Comparison of ENCODE assay signal across 36 cellular contexts in the genomic region with DNA sequence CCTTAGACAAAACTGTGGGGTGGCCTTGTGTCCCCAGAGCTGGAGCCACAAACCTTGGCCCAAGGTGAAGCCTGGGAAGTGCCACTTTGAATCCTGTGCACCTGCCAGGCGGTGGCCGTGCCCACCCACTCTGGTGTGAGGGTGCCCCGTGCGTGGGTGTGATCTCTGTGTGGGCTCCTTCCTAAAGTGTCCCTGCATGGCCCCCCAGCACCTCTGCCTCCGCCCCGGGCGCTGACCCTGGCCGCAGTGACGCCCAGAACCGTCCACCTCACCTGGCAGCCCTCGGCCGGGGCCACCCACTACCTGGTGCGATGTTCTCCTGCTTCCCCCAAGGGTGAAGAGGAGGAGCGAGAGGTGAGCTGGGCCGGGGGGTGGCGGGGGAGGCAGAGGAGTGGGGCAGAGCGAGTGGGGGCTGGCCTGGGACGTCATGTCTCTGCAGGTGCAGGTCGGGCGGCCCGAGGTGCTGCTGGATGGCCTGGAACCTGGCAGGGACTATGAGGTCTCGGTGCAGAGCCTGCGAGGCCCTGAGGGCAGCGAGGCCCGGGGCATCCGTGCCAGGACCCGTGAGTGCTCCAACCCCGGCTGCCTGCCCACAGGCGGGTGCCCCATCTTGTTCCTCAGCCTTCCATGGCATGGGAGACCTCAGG. TPM values are rescaled to one million over a fixed set of nuclear protein-coding genes. Genes with fewer than 3 reads are reported as not detected.
"Had no signal": no experiment of that assay in that cellular context is flagged by ENCODE, and none has a peak within 500 bp of the region (broad histone marks: within the 10 kb centered on the region; RNA-seq: fewer than 3 reads in every experiment).

No MANE protein-coding gene starts in this region.

- H3K27ac ChIP-seq: brain microvascular endothelial cell, epithelial cell of prostate, esophagus squamous epithelium, gastroesophageal sphincter, WERI-Rb-1 had no signal

- H3K36me3 ChIP-seq: brain microvascular endothelial cell, esophagus squamous epithelium, gastroesophageal sphincter, WERI-Rb-1 had no signal

- ATAC-seq: activated CD4-positive, CD25-positive, alpha-beta regulatory T cell treated with anti-CD3 and anti-CD28 coated beads, Interleukin-2, amount 50 U/mL, for 24 hours; activated CD8-positive, alpha-beta T cell treated with anti-CD3 and anti-CD28 coated beads for 36 hours; activated T-cell treated with anti-CD3 and anti-CD28 coated beads, Interleukin-2, amount 50 U/mL, for 4 hours; activated T-helper 17 cell treated with anti-CD3 and anti-CD28 coated beads, Interleukin-2, amount 50 U/mL, for 72 hours; effector memory CD8-positive, alpha-beta T cell; gastroesophageal sphincter; T-helper 17 cell had no signal

- H3K9me3 ChIP-seq: esophagus squamous epithelium, gastroesophageal sphincter had no signal

- H3K27me3 ChIP-seq: brain microvascular endothelial cell had no signal

- H3K4me3 ChIP-seq: esophagus squamous epithelium, gastroesophageal sphincter had no signal

- DNase-seq: activated B cell treated with CpG ODN at 0.5 μM for 24 hours; activated CD4-positive, alpha-beta T cell treated with anti-CD3 and anti-CD28 coated beads for 48 hours; activated CD4-positive, alpha-beta T cell treated with anti-CD3 and anti-CD28 coated beads, Interleukin-2, amount 50 U/mL, for 1 hour; activated CD4-positive, alpha-beta T cell treated with anti-CD3 and anti-CD28 coated beads, Interleukin-2, amount 50 U/mL, for 48 hours; activated CD8-positive, alpha-beta memory T cell treated with anti-CD3 and anti-CD28 coated beads for 24 hours; activated CD8-positive, alpha-beta T cell treated with anti-CD3 and anti-CD28 coated beads for 36 hours; activated effector memory CD4-positive, alpha-beta T cell treated with Interleukin-2 at 50 U/mL for 16 hours; activated gamma-delta T cell treated with Interleukin-2 at 50 U/mL for 16 hours; activated naive CD4-positive, alpha-beta T cell treated with anti-CD3 and anti-CD28 coated beads, Interleukin-2, amount 50 U/mL, for 16 hours; activated naive CD4-positive, alpha-beta T cell treated with Interleukin-2 at 50 U/mL for 16 hours; activated T-cell treated with anti-CD3 and anti-CD28 coated beads, Interleukin-2, amount 50 U/mL, for 4 hours; amniotic stem cell; anterior cingulate cortex; brain microvascular endothelial cell; cortex of kidney; dermis blood vessel endothelial cell; effector CD4-positive, alpha-beta T cell; effector memory CD8-positive, alpha-beta T cell; esophagus squamous epithelium; foreskin melanocyte; T-helper 1 cell; T-helper 17 cell; T1000; WERI-Rb-1 had no signal

RNA-seq across cellular contexts. Expression of a gene that starts 18.3 kb away (rescaled TPM):
- total RNA-seq: activated B cell treated with CpG ODN at 0.5 μM for 24 hours; activated T-cell treated with anti-CD3 and anti-CD28 coated beads, Interleukin-2, amount 50 U/mL, for 4 hours; bronchial epithelial cell; dermis blood vessel endothelial cell; endothelial cell of umbilical vein; esophagus squamous epithelium; fibroblast of lung; gastroesophageal sphincter; glomerular endothelial cell had no signal
- polyA plus RNA-seq: adipose tissue, endothelial cell of umbilical vein, esophagus, fibroblast of lung had no signal

RNA-seq across cellular contexts. Expression of a gene that starts 49.8 kb away (rescaled TPM):
- total RNA-seq: activated B cell treated with CpG ODN at 0.5 μM for 24 hours; activated CD8-positive, alpha-beta T cell treated with anti-CD3 and anti-CD28 coated beads for 36 hours; activated T-cell treated with anti-CD3 and anti-CD28 coated beads, Interleukin-2, amount 50 U/mL, for 4 hours; activated T-helper 17 cell treated with anti-CD3 and anti-CD28 coated beads, Interleukin-2, amount 50 U/mL, for 72 hours; bronchial epithelial cell; dermis blood vessel endothelial cell; endothelial cell of umbilical vein; esophagus squamous epithelium; fibroblast of lung; fibroblast of villous mesenchyme; gastroesophageal sphincter; glomerular endothelial cell; T-helper 17 cell had no signal
- polyA plus RNA-seq: adipose tissue, endothelial cell of umbilical vein, fibroblast of lung had no signal

RNA-seq across cellular contexts. Expression of a gene that starts 57.0 kb away (rescaled TPM):
- total RNA-seq: activated B cell treated with CpG ODN at 0.5 μM for 24 hours; activated CD8-positive, alpha-beta T cell treated with anti-CD3 and anti-CD28 coated beads for 36 hours; activated T-cell treated with anti-CD3 and anti-CD28 coated beads, Interleukin-2, amount 50 U/mL, for 4 hours; activated T-helper 17 cell treated with anti-CD3 and anti-CD28 coated beads, Interleukin-2, amount 50 U/mL, for 72 hours; cardiac septum; dermis blood vessel endothelial cell; endothelial cell of umbilical vein; esophagus squamous epithelium; fibroblast of lung; fibroblast of villous mesenchyme; T-helper 17 cell had no signal
- polyA plus RNA-seq: esophagus, fibroblast of lung had no signal
